Comparison of ENCODE assay signal across 10 cellular contexts in genomic region chr14:23183076-23183475, GRCh38. TPM values are rescaled to one million over a fixed set of nuclear protein-coding genes. Genes with fewer than 3 reads are reported as not detected.
DNase-seq lines count a peak whose midpoint lies in the region; FAIRE-seq and TF ChIP-seq lines count a peak whose summit lies in the region.
"Had no signal": no experiment of that assay in that cellular context is flagged by ENCODE, and none has a peak within 500 bp of the region (broad histone marks: within the 10 kb centered on the region; RNA-seq: fewer than 3 reads in every experiment).

No MANE protein-coding gene starts in this region.

- no peaks in the 10 kb centered on the region for H3K79me2 ChIP-seq in SU-DHL-6 (ENCODE audit: insufficient read depth, low read length)

- peaks cover 32% of the 10 kb centered on the region for H3K4me1 ChIP-seq in left ventricle myocardium inferior

- no peaks in the 10 kb centered on the region for H3K27me3 Mint-ChIP-seq in type B pancreatic cell

- no peak for FAIRE-seq in frontal cortex (lab: Jason Lieb, UNC)

- H3K27me3 ChIP-seq in SU-DHL-6 (ENCODE audit: low read length) = peaks cover 4% of the 10 kb centered on the region; the same call in 1 of the 2 replicates
- peaks cover 31% of the 10 kb centered on the region for H3K27me3 ChIP-seq in left ventricle myocardium inferior (ENCODE audit: low read depth)

- no peak overlapping the region for H3K4me3 Mint-ChIP-seq in type B pancreatic cell
- H3K4me3 Mint-ChIP-seq: T-helper 1 cell treated with Interleukin-12 subunit alpha and Interleukin-12 subunit beta and Interleukin-4 antibody, amounts not matched to agents 30 μg/mL and 1 μg/mL, for 36 hours had no signal

- H3K9ac ChIP-seq in SU-DHL-6 (ENCODE audit: low read length) = no peak overlapping the region

- H3K9me3 ChIP-seq in SU-DHL-6 (ENCODE audit: insufficient read depth, low read length) = no peaks in the 10 kb centered on the region
- H3K9me3 ChIP-seq in left ventricle myocardium inferior (replicated peaks) = no peaks in the 10 kb centered on the region

- H3K9me2 ChIP-seq in SU-DHL-6 (replicated peaks; ENCODE audit: insufficient read depth, low read length) = no peaks in the 10 kb centered on the region

- H4K20me1 ChIP-seq in SU-DHL-6 (ENCODE audit: low read depth, low read length) = no peaks in the 10 kb centered on the region

- peak overlapping the region; percentile 38 for H3K4me3 ChIP-seq in SU-DHL-6 (ENCODE audit: insufficient read depth, low read length, poor library complexity, severe bottlenecking)
- peak overlapping the region; percentile 69 for H3K4me3 ChIP-seq in left ventricle myocardium inferior
- peak overlapping the region; percentile 99 for H3K4me3 ChIP-seq in retinal pigment epithelial cell (ENCODE audit: low read length)

- H3K36me3 ChIP-seq in SU-DHL-6 (ENCODE audit: low read length) = no peaks in the 10 kb centered on the region
- H3K36me3 ChIP-seq in left ventricle myocardium inferior = no peaks in the 10 kb centered on the region

- H3K27ac Mint-ChIP-seq in type B pancreatic cell = no peak overlapping the region
- H3K27ac Mint-ChIP-seq: T-helper 1 cell treated with Interleukin-12 subunit alpha and Interleukin-12 subunit beta and Interleukin-4 antibody, amounts not matched to agents 30 μg/mL and 1 μg/mL, for 36 hours had no signal

- no peaks in the 10 kb centered on the region for H3K9me3 Mint-ChIP-seq in type B pancreatic cell
- H3K9me3 Mint-ChIP-seq: T-helper 1 cell treated with Interleukin-12 subunit alpha and Interleukin-12 subunit beta and Interleukin-4 antibody, amounts not matched to agents 30 μg/mL and 1 μg/mL, for 36 hours had no signal

- peak overlapping the region; percentile 44 for H2AFZ ChIP-seq in SU-DHL-6 (ENCODE audit: low read depth, low read length, severe bottlenecking)

- DNase-seq in ELR (ENCODE audit: low read depth) (peak; percentile 15), left ventricle myocardium inferior (no peak), retinal pigment epithelial cell (ENCODE audit: low read depth) (no peak), globus pallidus (ENCODE audit: low spot score) (no peak), frontal cortex (ENCODE audit: low spot score in 2 of 2) (no peak), type B pancreatic cell (ENCODE audit: extremely low spot score, unreplicated experiment) (no peak), dedifferentiated amniotic fluid mesenchymal stem cell (ENCODE audit: extremely low spot score) (no peak)
- DNase-seq: erythroblast had no signal

- no peaks in the 10 kb centered on the region for H3F3A ChIP-seq in SU-DHL-6 (ENCODE audit: insufficient read depth)

- intact Hi-C loops in left ventricle myocardium inferior (cut with micrococcal nuclease) = no loop called here

- H3K36me3 Mint-ChIP-seq in type B pancreatic cell = peaks cover 3% of the 10 kb centered on the region

- no peak for TF ChIP-seq CTCF in SU-DHL-6 (IDR thresholded peaks at IDR 0.05; ENCODE audit: insufficient read depth, low read length, poor library complexity, severe bottlenecking)
- TF ChIP-seq CTCF in left ventricle myocardium inferior (IDR thresholded peaks at IDR 0.05; ENCODE audit: borderline replicate concordance) = no peak
- no peak for TF ChIP-seq CTCF in retinal pigment epithelial cell (conservative IDR thresholded peaks at IDR 0.05; ENCODE audit: low read depth, low read length)
- TF ChIP-seq CTCF in type B pancreatic cell (conservative IDR thresholded peaks at IDR 0.05) = no peak

- no peak overlapping the region for H3K27ac ChIP-seq in SU-DHL-6 (ENCODE audit: low read depth, low read length)
- H3K27ac ChIP-seq in left ventricle myocardium inferior (replicated peaks) = peak overlapping the region; percentile 42

- H3K4me1 Mint-ChIP-seq in type B pancreatic cell (ENCODE audit: unreplicated experiment) = peaks cover 4% of the 10 kb centered on the region

- peak overlapping the region; percentile 57 for H3K4me2 ChIP-seq in SU-DHL-6 (ENCODE audit: low read depth, low read length, poor library complexity, severe bottlenecking)

RNA-seq across cellular contexts. Expression of gene SLC7A8, which starts 0.4 kb away (rescaled TPM):
- total RNA-seq in left ventricle myocardium inferior (10.6 TPM), frontal cortex (4.1 TPM), type B pancreatic cell (ENCODE audit: low replicate concordance) (56.1 and 56.7 TPM in 2 replicates)

RNA-seq across cellular contexts. Expression of gene RNF212B, which starts 54.7 kb away (rescaled TPM):
- not detected for total RNA-seq in left ventricle myocardium inferior
- not detected for total RNA-seq in frontal cortex
- not detected in 2 replicates for total RNA-seq in type B pancreatic cell (ENCODE audit: low replicate concordance)

Comparison
In these comparisons a context has a peak if more than half of its experiments do, and no peak if none do; other contexts are left out.
1. H3K4me3 ChIP-seq: peak in every context shown above with its lines; median percentile 99 in retinal pigment epithelial cell; 69 in left ventricle myocardium inferior; 38 in SU-DHL-6.